ENCODE assay signal across 8 cellular contexts in genomic region chr6:44275749-44276648, GRCh38. TPM values are rescaled to one million over a fixed set of nuclear protein-coding genes. Genes with fewer than 3 reads are reported as not detected.
DNase-seq lines count a peak whose midpoint lies in the region; ATAC-seq, FAIRE-seq and TF ChIP-seq lines count a peak whose summit lies in the region.

No MANE protein-coding gene starts in this region.

- H3K9me3 ChIP-seq in endothelial cell of umbilical vein (replicated peaks; ENCODE audit: control insufficient read depth, insufficient read depth, low read length) (no peaks in the 10 kb centered on the region), neural progenitor cell (ENCODE audit: low read depth) (no peaks in the 10 kb centered on the region)

- H3K27ac Mint-ChIP-seq in neural progenitor cell = no peak overlapping the region
- H3K27ac Mint-ChIP-seq in type B pancreatic cell = no peak overlapping the region

- no TSS peak for BruUV-seq in endothelial cell of umbilical vein (replicated peaks; lab: Mats Ljungman, UMichigan)

- H4K20me1 ChIP-seq in endothelial cell of umbilical vein (replicated peaks; ENCODE audit: control insufficient read depth, extremely low read depth, insufficient read depth, low read length) (no peaks in the 10 kb centered on the region), neural progenitor cell (ENCODE audit: low read depth) (no peaks in the 10 kb centered on the region)

- H2AFZ ChIP-seq in endothelial cell of umbilical vein (ENCODE audit: low read depth, low read length) (peak overlapping the region; percentile 64), neural progenitor cell (replicated peaks) (no peak overlapping the region)

- H3K36me3 ChIP-seq in endothelial cell of umbilical vein (ENCODE audit: control insufficient read depth in 2 of 2, extremely low read depth in 1 of 2, insufficient read depth in 2 of 2, low read length in 2 of 2) = no peaks in the 10 kb centered on the region
- no peaks in the 10 kb centered on the region for H3K36me3 ChIP-seq in neural progenitor cell

- no peaks in the 10 kb centered on the region for H3K79me2 ChIP-seq in endothelial cell of umbilical vein (ENCODE audit: control insufficient read depth, insufficient read depth, low read length)
- no peaks in the 10 kb centered on the region for H3K79me2 ChIP-seq in neural progenitor cell (ENCODE audit: low read depth)

- ATAC-seq in HG02678 (IDR thresholded peaks at IDR 0.05; ENCODE audit: unreplicated experiment) = no peak
- no peak for ATAC-seq in GM19452 (IDR thresholded peaks at IDR 0.05; ENCODE audit: unreplicated experiment)

- CTCF ChIA-PET in endothelial cell of umbilical vein (lab: Charles Lee) = interaction anchor here (0.7 to 3.0 kb wide), 7 partner anchors 8 to 62 kb away, joined by 3 to 12 read pairs (median 5); partner anchors contain the start of gene AARS2

- intact Hi-C loops in endothelial cell of umbilical vein (cut with micrococcal nuclease) = no loop called here

- H3K36me3 Mint-ChIP-seq in neural progenitor cell = peaks cover 5% of the 10 kb centered on the region
- no peaks in the 10 kb centered on the region for H3K36me3 Mint-ChIP-seq in type B pancreatic cell

- dilution Hi-C loops in endothelial cell of umbilical vein (cut with MboI; ENCODE audit: extremely low pct_ligation_motif_present, low sequenced_read_pairs) = no loop called here

- peak overlapping the region; percentile 28 for H3K4me2 ChIP-seq in endothelial cell of umbilical vein (ENCODE audit: insufficient read depth, low read length)
- no peak overlapping the region for H3K4me2 ChIP-seq in neural progenitor cell

- H3F3A ChIP-seq in neural progenitor cell (ENCODE audit: low read depth) = no peaks in the 10 kb centered on the region

- H3K4me3 ChIP-seq in endothelial cell of umbilical vein (replicated peaks in 1 of 3; ENCODE audit: insufficient read depth in 1 of 3, low read depth in 1 of 3, low read length in 3 of 3) (no peak overlapping the region), neural progenitor cell (no peak overlapping the region)

- peaks cover 22% of the 10 kb centered on the region for H3K4me1 Mint-ChIP-seq in neural progenitor cell
- no peaks in the 10 kb centered on the region for H3K4me1 Mint-ChIP-seq in type B pancreatic cell (ENCODE audit: unreplicated experiment)

- H3K9me1 ChIP-seq in endothelial cell of umbilical vein (replicated peaks; ENCODE audit: control insufficient read depth, extremely low read depth, insufficient read depth, low read length) = no peaks in the 10 kb centered on the region

- no peaks in the 10 kb centered on the region for H3K4me1 ChIP-seq in endothelial cell of umbilical vein (ENCODE audit: control insufficient read depth, extremely low read depth, insufficient read depth, low read length)
- peaks cover 5% of the 10 kb centered on the region for H3K4me1 ChIP-seq in neural progenitor cell

- peaks cover 3% of the 10 kb centered on the region for H3K9me3 Mint-ChIP-seq in neural progenitor cell
- H3K9me3 Mint-ChIP-seq in type B pancreatic cell = no peaks in the 10 kb centered on the region

- peaks cover 28 to 42% of the 10 kb centered on the region in 2 experiments for H3K27me3 ChIP-seq in endothelial cell of umbilical vein (ENCODE audit: control insufficient read depth in 2 of 2, insufficient read depth in 2 of 2, low read length in 2 of 2)
- H3K27me3 ChIP-seq in neural progenitor cell = peaks cover 38% of the 10 kb centered on the region

- H3K27me3 Mint-ChIP-seq in neural progenitor cell (ENCODE audit: insufficient read depth, low read depth) (peaks cover 26% of the 10 kb centered on the region), type B pancreatic cell (peaks cover 72% of the 10 kb centered on the region)

- H3K4me3 Mint-ChIP-seq in neural progenitor cell (no peak overlapping the region), type B pancreatic cell (no peak overlapping the region)

- H3K9ac ChIP-seq in endothelial cell of umbilical vein (replicated peaks; ENCODE audit: extremely low read depth, insufficient read depth, low read length) (no peak overlapping the region), neural progenitor cell (no peak overlapping the region)

- TF ChIP-seq POLR2A in endothelial cell of umbilical vein (IDR thresholded peaks at IDR 0.05; ENCODE audit: low read depth, low read length) = no peak

- TF ChIP-seq CTCF in endothelial cell of umbilical vein (IDR thresholded peaks at IDR 0.05; ENCODE audit: extremely low read depth in 1 of 2, insufficient read depth in 1 of 2, low read depth in 1 of 2, low read length in 2 of 2) = no peak
- no peak for TF ChIP-seq CTCF in neural progenitor cell (IDR thresholded peaks at IDR 0.05)
- no peak for TF ChIP-seq CTCF in type B pancreatic cell (conservative IDR thresholded peaks at IDR 0.05)

- peak; percentile 65 for DNase-seq in AG20443 (ENCODE audit: low spot score)
- DNase-seq in NCI-H774 (lab: John Stamatoyannopoulos, UW) = peak; percentile 16
- DNase-seq in endothelial cell of umbilical vein (ENCODE audit: low read depth, low spot score) = no peak
- peak; percentile 42 for DNase-seq in neural progenitor cell (ENCODE audit: low spot score)
- no peak for DNase-seq in type B pancreatic cell (ENCODE audit: extremely low spot score, unreplicated experiment)
- no peak for DNase-seq in HCEC 1CT

- POLR2A ChIA-PET in endothelial cell of umbilical vein (lab: Charles Lee) = interaction anchor here (0.6 kb wide), 1 partner anchor 13 kb away, joined by 6 read pairs; no protein-coding TSS in a partner anchor

- H3K27ac ChIP-seq in endothelial cell of umbilical vein (ENCODE audit: insufficient read depth, low read depth, low read length) = no peak overlapping the region
- H3K27ac ChIP-seq in neural progenitor cell = no peak overlapping the region

- FAIRE-seq in endothelial cell of umbilical vein (lab: Jason Lieb, UNC) = no peak

RNA-seq across cellular contexts. Expression of gene TMEM151B, which starts 5.7 kb away (rescaled TPM):
- total RNA-seq in endothelial cell of umbilical vein (0.07 TPM in 1 of 2 replicates, not detected in the other), neural progenitor cell (ENCODE audit: low replicate concordance) (0.13 and 1.4 TPM in 2 replicates), type B pancreatic cell (ENCODE audit: low replicate concordance) (0.52 and 3.2 TPM in 2 replicates)
- polyA plus RNA-seq in endothelial cell of umbilical vein = 0.03 and 0.05 TPM in 2 replicates
- polyA plus RNA-seq in endothelial cell of umbilical vein (2011; cell fraction: cytosol; rRNA removed) = not detected in 2 replicates
- polyA plus RNA-seq in endothelial cell of umbilical vein (2011; cell fraction: nucleus; rRNA removed) = 0.03 and 0.05 TPM in 2 replicates
- polyA plus RNA-seq in endothelial cell of umbilical vein (2012) = 0.23 and 0.27 TPM in 2 replicates
- 0.24 TPM in 1 of 2 replicates, not detected in the other for polyA minus RNA-seq in endothelial cell of umbilical vein
- not detected for polyA minus RNA-seq in endothelial cell of umbilical vein (2011; cell fraction: cytosol; rRNA and poly(A)+ RNA removed)
- not detected in 2 replicates for polyA minus RNA-seq in endothelial cell of umbilical vein (2011; cell fraction: nucleus; rRNA and poly(A)+ RNA removed)

RNA-seq across cellular contexts. Expression of gene NFKBIE, which starts 10.6 kb away (rescaled TPM):
- total RNA-seq in endothelial cell of umbilical vein (15.6 and 19.0 TPM in 2 replicates), neural progenitor cell (ENCODE audit: low replicate concordance) (5.1 and 15.5 TPM in 2 replicates), type B pancreatic cell (ENCODE audit: low replicate concordance) (9.2 and 10.7 TPM in 2 replicates)
- polyA plus RNA-seq in endothelial cell of umbilical vein = 22.6 and 25.8 TPM in 2 replicates
- 14.6 and 17.7 TPM in 2 replicates for polyA plus RNA-seq in endothelial cell of umbilical vein (2011; cell fraction: cytosol; rRNA removed)
- 13.9 and 14.2 TPM in 2 replicates for polyA plus RNA-seq in endothelial cell of umbilical vein (2011; cell fraction: nucleus; rRNA removed)
- 10.0 and 15.1 TPM in 2 replicates for polyA plus RNA-seq in endothelial cell of umbilical vein (2012)
- polyA minus RNA-seq in endothelial cell of umbilical vein = 7.1 and 11.1 TPM in 2 replicates
- polyA minus RNA-seq in endothelial cell of umbilical vein (2011; cell fraction: cytosol; rRNA and poly(A)+ RNA removed) = 4.9 TPM
- polyA minus RNA-seq in endothelial cell of umbilical vein (2011; cell fraction: nucleus; rRNA and poly(A)+ RNA removed) = 4.3 and 11.1 TPM in 2 replicates

RNA-seq across cellular contexts. Expression of gene SLC35B2, which starts 18.7 kb away (rescaled TPM):
- total RNA-seq in endothelial cell of umbilical vein (53.4 and 53.9 TPM in 2 replicates), neural progenitor cell (ENCODE audit: low replicate concordance) (33.9 and 47.0 TPM in 2 replicates), type B pancreatic cell (ENCODE audit: low replicate concordance) (39.6 and 46.1 TPM in 2 replicates)
- 112 and 148 TPM in 2 replicates for polyA plus RNA-seq in endothelial cell of umbilical vein
- polyA plus RNA-seq in endothelial cell of umbilical vein (2011; cell fraction: cytosol; rRNA removed) = 76.0 and 79.0 TPM in 2 replicates
- 74.2 and 86.3 TPM in 2 replicates for polyA plus RNA-seq in endothelial cell of umbilical vein (2011; cell fraction: nucleus; rRNA removed)
- polyA plus RNA-seq in endothelial cell of umbilical vein (2012) = 52.5 and 55.0 TPM in 2 replicates
- 78.2 and 84.1 TPM in 2 replicates for polyA minus RNA-seq in endothelial cell of umbilical vein
- polyA minus RNA-seq in endothelial cell of umbilical vein (2011; cell fraction: cytosol; rRNA and poly(A)+ RNA removed) = 35.8 TPM
- polyA minus RNA-seq in endothelial cell of umbilical vein (2011; cell fraction: nucleus; rRNA and poly(A)+ RNA removed) = 14.9 and 16.5 TPM in 2 replicates

RNA-seq across cellular contexts. Expression of gene HSP90AB1, which starts 29.1 kb away (rescaled TPM):
- total RNA-seq in endothelial cell of umbilical vein (1,088 and 1,201 TPM in 2 replicates), neural progenitor cell (ENCODE audit: low replicate concordance) (1,851 and 2,068 TPM in 2 replicates), type B pancreatic cell (ENCODE audit: low replicate concordance) (880 and 1,082 TPM in 2 replicates)
- polyA plus RNA-seq in endothelial cell of umbilical vein = 557 and 824 TPM in 2 replicates
- polyA plus RNA-seq in endothelial cell of umbilical vein (2011; cell fraction: cytosol; rRNA removed) = 942 and 1,041 TPM in 2 replicates
- 609 and 717 TPM in 2 replicates for polyA plus RNA-seq in endothelial cell of umbilical vein (2011; cell fraction: nucleus; rRNA removed)
- polyA plus RNA-seq in endothelial cell of umbilical vein (2012) = 1,037 and 1,473 TPM in 2 replicates
- polyA minus RNA-seq in endothelial cell of umbilical vein = 861 and 862 TPM in 2 replicates
- 534 TPM for polyA minus RNA-seq in endothelial cell of umbilical vein (2011; cell fraction: cytosol; rRNA and poly(A)+ RNA removed)
- 163 and 218 TPM in 2 replicates for polyA minus RNA-seq in endothelial cell of umbilical vein (2011; cell fraction: nucleus; rRNA and poly(A)+ RNA removed)

RNA-seq across cellular contexts. Expression of gene AARS2, which starts 37.1 kb away (rescaled TPM):
- 17.9 and 18.0 TPM in 2 replicates for total RNA-seq in endothelial cell of umbilical vein
- polyA plus RNA-seq in endothelial cell of umbilical vein = 7.9 and 8.3 TPM in 2 replicates
- 6.6 and 7.9 TPM in 2 replicates for polyA plus RNA-seq in endothelial cell of umbilical vein (2011; cell fraction: cytosol; rRNA removed)
- polyA plus RNA-seq in endothelial cell of umbilical vein (2011; cell fraction: nucleus; rRNA removed) = 19.3 and 19.8 TPM in 2 replicates
- 8.1 and 9.1 TPM in 2 replicates for polyA plus RNA-seq in endothelial cell of umbilical vein (2012)
- polyA minus RNA-seq in endothelial cell of umbilical vein = 15.4 and 18.1 TPM in 2 replicates
- polyA minus RNA-seq in endothelial cell of umbilical vein (2011; cell fraction: cytosol; rRNA and poly(A)+ RNA removed) = 7.6 TPM
- 13.2 and 16.1 TPM in 2 replicates for polyA minus RNA-seq in endothelial cell of umbilical vein (2011; cell fraction: nucleus; rRNA and poly(A)+ RNA removed)
- total RNA-seq in neural progenitor cell (ENCODE audit: low replicate concordance) = 16.1 and 29.3 TPM in 2 replicates
- total RNA-seq in type B pancreatic cell (ENCODE audit: low replicate concordance) = 34.3 and 37.3 TPM in 2 replicates

Comparison
In these comparisons a context has a peak if more than half of its experiments do, and no peak if none do; other contexts are left out.
1. DNase-seq: peak in AG20443 (single experiment), NCI-H774 (single experiment) and neural progenitor cell (single experiment); none in endothelial cell of umbilical vein (single experiment), type B pancreatic cell (single experiment) and HCEC 1CT (single experiment).